Comparison of ENCODE assay signal across 8 cellular contexts in the genomic region with DNA sequence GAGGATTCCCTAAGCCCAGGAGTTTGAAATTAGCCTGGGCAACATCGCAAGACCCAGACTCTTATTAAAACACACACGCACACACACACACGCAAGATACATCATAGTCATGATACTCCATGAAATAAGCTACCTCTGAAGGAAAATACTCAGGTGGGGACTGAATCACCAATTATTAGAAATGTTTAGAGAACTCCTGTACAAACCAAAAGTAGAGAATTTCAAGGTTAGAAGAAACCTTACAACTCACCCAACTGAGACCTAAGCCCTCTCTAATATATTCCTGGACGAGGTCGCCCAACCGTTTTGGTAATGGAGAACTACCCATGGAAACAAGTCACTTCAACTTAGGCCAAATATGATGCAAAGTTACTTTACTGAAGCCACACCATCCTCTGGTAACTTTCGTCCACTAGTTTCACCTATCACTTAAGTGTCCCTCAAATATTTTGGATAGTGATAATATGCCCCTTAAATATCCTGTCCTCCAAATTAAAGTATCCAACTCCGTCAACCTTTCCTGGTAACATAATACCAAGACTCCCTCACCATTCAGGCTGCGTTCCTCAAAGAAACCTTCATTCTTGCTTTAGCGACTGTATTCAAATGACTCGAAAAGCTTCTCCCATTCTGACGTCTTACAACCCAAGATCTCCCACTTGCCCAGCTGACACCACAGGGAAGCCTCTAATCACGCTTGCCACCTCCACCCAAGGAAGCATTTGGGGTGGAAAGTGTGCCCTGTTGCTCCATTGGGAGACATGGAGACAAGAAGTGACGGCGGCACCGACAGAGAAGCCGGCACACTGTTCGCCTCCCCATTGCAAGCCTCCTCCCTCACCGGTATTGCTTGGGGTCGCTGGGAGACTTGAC. TPM values are rescaled to one million over a fixed set of nuclear protein-coding genes. Genes with fewer than 3 reads are reported as not detected.
DNase-seq lines count a peak whose midpoint lies in the region; ATAC-seq lines count a peak whose summit lies in the region.

No MANE protein-coding gene starts in this region.

- peak; percentile 24 for DNase-seq in COR-L47 (lab: John Stamatoyannopoulos, UW)
- DNase-seq in OCI-M1 (lab: John Stamatoyannopoulos, UW), result peak; percentile 77
- DNase-seq in effector CD8-positive, alpha-beta T cell (lab: John Stamatoyannopoulos, UW), result no peak
- no peak for DNase-seq in NK-92 treated with Interleukin-12 subunit alpha and Interleukin-12 subunit beta, amount 100 ng/mL, for 24 hours (lab: John Stamatoyannopoulos, UW)

- H3K4me3 ChIP-seq in ectodermal cell (ENCODE audit: insufficient read depth, low read depth, low read length) (peak overlapping the region; percentile 93), mucosa of rectum (ENCODE audit: low read length in 2 of 2) (peak overlapping the region; percentile 90 to 93)

- 13 to 14% methylated on average over 20 of the region's 20 CpGs for WGBS in ectodermal cell, 2 experiments

- peak overlapping the region; percentile 91 for H3K27ac ChIP-seq in ectodermal cell (ENCODE audit: insufficient read depth, low read depth, low read length, poor library complexity, severe bottlenecking)
- peak overlapping the region; percentile 95 to 98 for H3K27ac ChIP-seq in mucosa of rectum (ENCODE audit: low read depth in 2 of 2, low read length in 2 of 2)

- H3K27me3 ChIP-seq in ectodermal cell (ENCODE audit: control insufficient read depth, insufficient read depth, low read length, poor library complexity, severe bottlenecking), result peaks cover 9% of the 10 kb centered on the region
- no peaks in the 10 kb centered on the region for H3K27me3 ChIP-seq in mucosa of rectum (ENCODE audit: control insufficient read depth in 2 of 2, insufficient read depth in 2 of 2, low read length in 2 of 2)

- H3K36me3 ChIP-seq in ectodermal cell (ENCODE audit: control insufficient read depth, insufficient read depth, low read length) (no peaks in the 10 kb centered on the region), mucosa of rectum (ENCODE audit: control insufficient read depth in 2 of 2, insufficient read depth in 2 of 2, low read length in 2 of 2) (peaks cover 0 to 3% of the 10 kb centered on the region in 2 donors)

- H3K9me3 ChIP-seq in ectodermal cell (ENCODE audit: control insufficient read depth, low read length), result no peaks in the 10 kb centered on the region
- H3K9me3 ChIP-seq in mucosa of rectum (ENCODE audit: control insufficient read depth in 2 of 2, low read length in 2 of 2), result no peaks in the 10 kb centered on the region

- H3K4me1 ChIP-seq in ectodermal cell (ENCODE audit: control insufficient read depth, insufficient read depth, low read length), result no peaks in the 10 kb centered on the region
- peaks cover 12 to 13% of the 10 kb centered on the region in 2 donors for H3K4me1 ChIP-seq in mucosa of rectum (ENCODE audit: control insufficient read depth in 2 of 2, insufficient read depth in 2 of 2, low read length in 2 of 2)

- ATAC-seq in GM21515 (IDR thresholded peaks at IDR 0.05; ENCODE audit: unreplicated experiment) (peak; percentile 6), GM19324 (IDR thresholded peaks at IDR 0.05; ENCODE audit: low FRiP score, unreplicated experiment) (no peak)

- peak overlapping the region; percentile 92 to 100 for H3K9ac ChIP-seq in mucosa of rectum (ENCODE audit: low read depth in 1 of 2, low read length in 2 of 2)

RNA-seq across cellular contexts. Expression of a gene that starts 0.9 kb away (rescaled TPM):
- 169 TPM for polyA plus RNA-seq in ectodermal cell (2013, experiment 1 of 4)
- polyA plus RNA-seq in ectodermal cell (2013, experiment 2 of 4), result 166 TPM
- polyA plus RNA-seq in ectodermal cell (2013, experiment 3 of 4), result 120 TPM
- polyA plus RNA-seq in ectodermal cell (2013, experiment 4 of 4), result 136 TPM

Comparison
In these comparisons a context has a peak if more than half of its experiments do, and no peak if none do; other contexts are left out.
1. DNase-seq: peak in COR-L47 (single experiment) and OCI-M1 (single experiment); none in effector CD8-positive, alpha-beta T cell (single experiment) and NK-92 treated with Interleukin-12 subunit alpha and Interleukin-12 subunit beta, amount 100 ng/mL, for 24 hours (single experiment).